Comparison of ENCODE assay signal across 8 cellular contexts in genomic region chr10:100653957-100654834, GRCh38.
DNase-seq lines count a peak whose midpoint lies in the region; ATAC-seq and TF ChIP-seq lines count a peak whose summit lies in the region.

No MANE protein-coding gene starts in this region.

- H3K4me3 Mint-ChIP-seq in Caco-2 (ENCODE audit: unreplicated experiment): peak overlapping the region; percentile 90

- no peaks in the 10 kb centered on the region for H3K36me3 Mint-ChIP-seq in Caco-2 (ENCODE audit: insufficient read depth, unreplicated experiment)

- no peak overlapping the region for H3K27ac ChIP-seq in neural cell (ENCODE audit: low read length)

- H3K27ac Mint-ChIP-seq in Caco-2 (ENCODE audit: unreplicated experiment): peak overlapping the region; percentile 26

- DNase-seq in Caco-2 (no peak), NCI-H1694 treated with DMSO at 0.1 percent for 48 hours (lab: John Stamatoyannopoulos, UW) (peak; percentile 53), adipocyte (ENCODE audit: low read depth) (peak; percentile 39), DMS53 treated with DMSO at 0.1 percent for 48 hours (lab: John Stamatoyannopoulos, UW; ENCODE audit: unreplicated experiment) (no peak), NCI-H2227 treated with DMSO at 0.1 percent for 48 hours (lab: John Stamatoyannopoulos, UW) (no peak), HuH-7 (ENCODE audit: low spot score) (no peak)

- H2AFZ ChIP-seq in neural cell (ENCODE audit: low read depth, low read length): no peak overlapping the region

- H3K9ac ChIP-seq in adipocyte (ENCODE audit: low read length) (no peak overlapping the region), neural cell (ENCODE audit: low read length) (peak overlapping the region; percentile 3)

- peak overlapping the region; percentile 29 for H3K4me3 ChIP-seq in Caco-2 (ENCODE audit: low read depth, low read length)
- H3K4me3 ChIP-seq in adipocyte (ENCODE audit: low read length): no peak overlapping the region
- H3K4me3 ChIP-seq in neural cell (ENCODE audit: low read length): peak overlapping the region; percentile 57

- H3K9me3 ChIP-seq in Caco-2 (no peaks in the 10 kb centered on the region), adipocyte (ENCODE audit: control insufficient read depth, low read length) (no peaks in the 10 kb centered on the region), neural cell (ENCODE audit: low read length) (no peaks in the 10 kb centered on the region)

- peaks cover 18% of the 10 kb centered on the region for H3K4me1 Mint-ChIP-seq in Caco-2 (ENCODE audit: low read depth, unreplicated experiment)

- H4K20me1 ChIP-seq in neural cell (ENCODE audit: insufficient read depth): no peaks in the 10 kb centered on the region

- H3K27me3 Mint-ChIP-seq in Caco-2 (ENCODE audit: insufficient read depth, unreplicated experiment): peaks cover 39% of the 10 kb centered on the region

- TF ChIP-seq CTCF in Caco-2 (IDR thresholded peaks at IDR 0.05; ENCODE audit: insufficient read depth in 1 of 2, low read depth in 1 of 2, low read length in 1 of 2, severe bottlenecking in 1 of 2, unreplicated experiment in 1 of 2): no peak
- TF ChIP-seq CTCF in neural cell (IDR thresholded peaks at IDR 0.05; ENCODE audit: poor library complexity, severe bottlenecking): no peak

- intact Hi-C loops in Caco-2 (cut with micrococcal nuclease; ENCODE audit: unreplicated experiment): loop anchor here (2.0 kb wide), 1 partner anchor 47 kb away; no protein-coding TSS in a partner anchor

- no peaks in the 10 kb centered on the region for H3F3A ChIP-seq in neural cell (ENCODE audit: insufficient read depth, low read length, poor library complexity, severe bottlenecking)

- BruUV-seq in Caco-2 (replicated peaks; lab: Mats Ljungman, UMichigan): no TSS peak

- TF ChIP-seq RAD21 in neural cell (conservative IDR thresholded peaks at IDR 0.05): no peak

- no peaks in the 10 kb centered on the region for H3K36me3 ChIP-seq in Caco-2 (ENCODE audit: control insufficient read depth, insufficient read depth, low read length)
- H3K36me3 ChIP-seq in adipocyte (ENCODE audit: control insufficient read depth, insufficient read depth, low read length, severe bottlenecking): no peaks in the 10 kb centered on the region
- H3K36me3 ChIP-seq in neural cell (ENCODE audit: insufficient read depth, low read length): no peaks in the 10 kb centered on the region

- H3K79me2 ChIP-seq in neural cell (replicated peaks; ENCODE audit: insufficient read depth, low read length): no peaks in the 10 kb centered on the region

- no peak for TF ChIP-seq EP300 in neural cell (conservative IDR thresholded peaks at IDR 0.05; ENCODE audit: poor library complexity, severe bottlenecking)

- ATAC-seq in HG02678 (IDR thresholded peaks at IDR 0.05; ENCODE audit: unreplicated experiment): no peak

- no peaks in the 10 kb centered on the region for H3K9me3 Mint-ChIP-seq in Caco-2 (ENCODE audit: unreplicated experiment)

- CTCF ChIA-PET in Caco-2 (lab: Charles Lee): no interaction called here

- H3K9me2 ChIP-seq in neural cell (ENCODE audit: insufficient read depth, low read length): no peaks in the 10 kb centered on the region

- H3K27me3 ChIP-seq in Caco-2 (replicated peaks; ENCODE audit: control insufficient read depth, insufficient read depth, low read length): peaks cover 2% of the 10 kb centered on the region
- H3K27me3 ChIP-seq in adipocyte (replicated peaks; ENCODE audit: control insufficient read depth, insufficient read depth, low read length): peaks cover 52% of the 10 kb centered on the region
- H3K27me3 ChIP-seq in neural cell (ENCODE audit: insufficient read depth, low read depth, low read length): peaks cover 77% of the 10 kb centered on the region

- POLR2A ChIA-PET in Caco-2 (lab: Charles Lee): no interaction called here

- H3K4me1 ChIP-seq in Caco-2: peaks cover 12% of the 10 kb centered on the region
- H3K4me1 ChIP-seq in adipocyte (ENCODE audit: control insufficient read depth, insufficient read depth, low read length): peaks cover 4% of the 10 kb centered on the region

- peak overlapping the region; percentile 30 for H3K4me2 ChIP-seq in neural cell (ENCODE audit: low read length)

TF ChIP-seq in neural cell, 6 proteins besides CTCF, POLR2A, EP300 and RAD21:
- TF ChIP-seq EZH2 (IDR thresholded peaks at IDR 0.05; ENCODE audit: borderline replicate concordance, insufficient read depth, low read length, poor library complexity, severe bottlenecking): peak; percentile 7
- TF ChIP-seq SMC3 (conservative IDR thresholded peaks at IDR 0.05; ENCODE audit: poor library complexity): no peak

Comparison
In these comparisons a context has a peak if more than half of its experiments do, and no peak if none do; other contexts are left out.
1. DNase-seq: peak in NCI-H1694 treated with DMSO at 0.1 percent for 48 hours (single experiment) and adipocyte (single experiment); none in Caco-2 (0 of 2), DMS53 treated with DMSO at 0.1 percent for 48 hours (single experiment), NCI-H2227 treated with DMSO at 0.1 percent for 48 hours (single experiment) and HuH-7 (single experiment).